In the genomic region with DNA sequence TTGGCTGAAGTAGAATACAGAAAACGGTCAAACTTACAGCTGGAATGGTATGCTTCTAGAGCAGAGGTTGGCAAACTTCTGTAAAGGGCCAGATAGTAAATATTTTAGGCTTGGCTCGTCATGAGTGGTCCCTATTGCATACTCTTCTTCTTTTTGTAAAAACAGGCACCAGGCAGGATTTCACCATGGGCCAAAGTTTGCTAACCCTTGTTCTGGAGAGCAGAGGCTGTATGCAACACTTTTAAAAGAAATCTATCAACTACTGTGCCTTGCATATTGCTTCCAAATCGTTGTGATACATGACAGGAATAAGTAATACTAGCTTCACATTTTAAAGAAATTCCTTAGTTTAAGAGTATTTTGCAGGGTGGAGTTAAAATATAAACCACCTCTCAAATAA, we compare ENCODE assay signal across 25 cellular contexts. TPM values are rescaled to one million over a fixed set of nuclear protein-coding genes. Genes with fewer than 3 reads are reported as not detected.
A peak's percentile ranks its signal among the peaks of the same experiment; 100 is the strongest.
DNase-seq lines count a peak whose midpoint lies in the region; ATAC-seq and TF ChIP-seq lines count a peak whose summit lies in the region.
"Had no signal": no experiment of that assay in that cellular context is flagged by ENCODE, and none has a peak within 500 bp of the region (broad histone marks: within the 10 kb centered on the region; RNA-seq: fewer than 3 reads in every experiment).

No MANE protein-coding gene starts in this region.

- H3K27me3 ChIP-seq in left ventricle myocardium inferior (ENCODE audit: low read depth) (no peaks in the 10 kb centered on the region), right cardiac atrium (ENCODE audit: control insufficient read depth, insufficient read depth) (no peaks in the 10 kb centered on the region), adipocyte (replicated peaks; ENCODE audit: control insufficient read depth, insufficient read depth, low read length) (no peaks in the 10 kb centered on the region), subcutaneous abdominal adipose tissue (ENCODE audit: control insufficient read depth in 5 of 5, insufficient read depth in 4 of 5, low read length in 5 of 5) (no peaks in the 10 kb centered on the region)
- H3K27me3 ChIP-seq: BE2C had no signal

- peaks cover 29% of the 10 kb centered on the region for H3K4me1 ChIP-seq in left ventricle myocardium inferior
- no peaks in the 10 kb centered on the region for H3K4me1 ChIP-seq in right cardiac atrium (ENCODE audit: control insufficient read depth, insufficient read depth, low read length)
- peaks cover 27% of the 10 kb centered on the region for H3K4me1 ChIP-seq in adipocyte (ENCODE audit: control insufficient read depth, insufficient read depth, low read length)
- H3K4me1 ChIP-seq in subcutaneous abdominal adipose tissue (ENCODE audit: control insufficient read depth in 5 of 5, insufficient read depth in 5 of 5, low read length in 5 of 5) = peaks cover 0 to 17% (median 13%) of the 10 kb centered on the region in 5 donors
- H3K4me1 ChIP-seq: BE2C had no signal

- ATAC-seq in right cardiac atrium = no peak
- ATAC-seq in left lobe of liver = peak; percentile 87
- no peak for ATAC-seq in GM18502 (IDR thresholded peaks at IDR 0.05; ENCODE audit: poor library complexity, unreplicated experiment)
- ATAC-seq: HCT116 had no signal

- H3K9me3 ChIP-seq in left ventricle myocardium inferior (replicated peaks) (no peaks in the 10 kb centered on the region), right cardiac atrium (ENCODE audit: control insufficient read depth, low read length) (no peaks in the 10 kb centered on the region), adipocyte (ENCODE audit: control insufficient read depth, low read length) (no peaks in the 10 kb centered on the region), subcutaneous abdominal adipose tissue (ENCODE audit: control insufficient read depth in 5 of 5, low read length in 5 of 5) (no peaks in the 10 kb centered on the region)
- H3K9me3 ChIP-seq: BE2C had no signal

- H3K36me3 ChIP-seq in left ventricle myocardium inferior = peaks cover 96% of the 10 kb centered on the region
- H3K36me3 ChIP-seq in adipocyte (ENCODE audit: control insufficient read depth, insufficient read depth, low read length, severe bottlenecking) = peaks cover 92% of the 10 kb centered on the region
- peaks cover 48 to 87% (median 65%) of the 10 kb centered on the region in 5 donors for H3K36me3 ChIP-seq in subcutaneous abdominal adipose tissue (ENCODE audit: control insufficient read depth in 5 of 5, insufficient read depth in 5 of 5, low read length in 5 of 5)

- intact Hi-C loops in left ventricle myocardium inferior (cut with micrococcal nuclease) (no loop called here), right cardiac atrium (cut with DNase I) (no loop called here)

- 71% methylated on average over 3 of the region's 3 CpGs for WGBS in right cardiac atrium

- H3K4me3 ChIP-seq in left ventricle myocardium inferior (no peak overlapping the region), right cardiac atrium (ENCODE audit: low read length) (no peak overlapping the region), adipocyte (ENCODE audit: low read length) (no peak overlapping the region), subcutaneous abdominal adipose tissue (ENCODE audit: low read depth in 1 of 5, low read length in 5 of 5) (no peak overlapping the region)

- peak overlapping the region; percentile 1 for H3K27ac ChIP-seq in left ventricle myocardium inferior (replicated peaks)
- no peak overlapping the region for H3K27ac ChIP-seq in right cardiac atrium (ENCODE audit: low read length)
- peak overlapping the region; percentile 45 for H3K27ac ChIP-seq in subcutaneous abdominal adipose tissue (ENCODE audit: low read depth, low read length)
- H3K27ac ChIP-seq: HL-60 had no signal

- DNase-seq in left ventricle myocardium inferior = no peak
- no peak for DNase-seq in right cardiac atrium
- DNase-seq in adipocyte (ENCODE audit: low read depth) = no peak
- DNase-seq in left lobe of liver (ENCODE audit: low spot score) = no peak
- no peak for DNase-seq in stimulated activated CD8-positive, alpha-beta memory T cell treated with anti-CD3 and anti-CD28 coated beads, Interleukin-4, amount 100 ng/mL, for 48 hours
- DNase-seq: BE2C; C1 segment of cervical spinal cord; CD4-positive, CD25-positive, alpha-beta regulatory T cell; CD8-positive, alpha-beta memory T cell; COR-L47; DMS 273 treated with DMSO at 0.1 percent for 48 hours; DMS53; DND-41; EL; GOT3; H7; HFFc6; IMR-90 had no signal

- H3K9ac ChIP-seq in adipocyte (ENCODE audit: low read length) (peak overlapping the region; percentile 12), subcutaneous abdominal adipose tissue (ENCODE audit: low read length in 5 of 5) (peak overlapping the region in 1 of 5 donors; percentile 24)

- no peak for TF ChIP-seq CTCF in left ventricle myocardium inferior (IDR thresholded peaks at IDR 0.05; ENCODE audit: borderline replicate concordance)

RNA-seq across cellular contexts. Expression of gene COL23A1, which starts 15.6 kb away (rescaled TPM):
- total RNA-seq in left ventricle myocardium inferior = 27.4 TPM
- 10 to 100 TPM in 2 of 4 donors, 1 to 10 TPM in 2; 5.5 to 13.6 (median 8.8) TPM for total RNA-seq in right cardiac atrium
- 2.5 TPM for polyA plus RNA-seq in right cardiac atrium
- total RNA-seq in left lobe of liver = 1.2 TPM
- total RNA-seq: A172; CD4-positive, CD25-positive, alpha-beta regulatory T cell; G401; HFFc6; HT1080; IMR-90 had no signal
- polyA plus RNA-seq: CD4-positive, CD25-positive, alpha-beta regulatory T cell; CD8-positive, alpha-beta memory T cell; IMR-90 had no signal

RNA-seq across cellular contexts. Expression of gene CLK4, which starts 21.1 kb away (rescaled TPM):
- 20.0 TPM for total RNA-seq in left ventricle myocardium inferior
- 10 to 100 TPM; 15.5 to 27.0 (median 24.0) TPM for total RNA-seq in right cardiac atrium
- 15.5 TPM for polyA plus RNA-seq in right cardiac atrium
- total RNA-seq in left lobe of liver = 17.6 TPM
